Comparison of ENCODE assay signal across 8 cellular contexts in genomic region chr6:15690451-15690961, GRCh38. TPM values are rescaled to one million over a fixed set of nuclear protein-coding genes. Genes with fewer than 3 reads are reported as not detected.
DNase-seq lines count a peak whose midpoint lies in the region; ATAC-seq and TF ChIP-seq lines count a peak whose summit lies in the region.

No MANE protein-coding gene starts in this region.

- H3K27me3 ChIP-seq in spleen (replicated peaks in 1 of 7) = peaks cover 0 to 25% (median 0%) of the 10 kb centered on the region in 7 donors

- DNase-seq in NCI-H1417 (lab: John Stamatoyannopoulos, UW) (peak in 2 of 3 experiments; percentile 15 to 28), NCI-H1417 treated with DMSO at 0.1 percent for 48 hours (lab: John Stamatoyannopoulos, UW) (no peak), NCI-H2171 (lab: John Stamatoyannopoulos, UW) (peak; percentile 55), dermis microvascular lymphatic vessel endothelial cell (ENCODE audit: low read depth in 2 of 2) (peak; percentile 33 to 39), spleen (no peak), NCI-H1694 (lab: John Stamatoyannopoulos, UW) (no peak), RWPE1 (ENCODE audit: low spot score) (no peak)

- WGBS in spleen, 5 donors = 74 to 84% (median 79%) methylated on average over 3 of the region's 3 CpGs

- intact Hi-C loops in spleen (cut with DNase I; ENCODE audit: low total_unique reads) = loop anchor here (5.0 kb wide), 2 partner anchors 492 to 512 kb away; no protein-coding TSS in a partner anchor

- H3K27ac ChIP-seq in spleen = peak overlapping the region in 5 of 8 donors; percentile 24 to 48 (median 37)
- no peak overlapping the region for H3K27ac ChIP-seq in RWPE1

- no peaks in the 10 kb centered on the region for H3K9me3 ChIP-seq in spleen

- no peaks in the 10 kb centered on the region for H3K36me3 ChIP-seq in spleen

- no peak for TF ChIP-seq POLR2A in spleen (IDR thresholded peaks at IDR 0.05)

- TF ChIP-seq CTCF in spleen (IDR thresholded peaks at IDR 0.05 in 8 of 11, conservative IDR thresholded peaks at IDR 0.05 in 3 of 11) (no peak), RWPE1 (conservative IDR thresholded peaks at IDR 0.05; ENCODE audit: low read depth) (no peak)

- H3K4me1 ChIP-seq in spleen = peaks cover 7 to 26% (median 18%) of the 10 kb centered on the region in 6 donors

- H3K4me3 ChIP-seq in spleen = no peak overlapping the region

- CTCF ChIA-PET in RWPE1 (lab: Yijun Ruan, JAX) = interaction anchor here (3.3 kb wide), 1 partner anchor 493 kb away, joined by 29 read pairs; no protein-coding TSS in a partner anchor

- POLR2A ChIA-PET in RWPE1 (lab: Yijun Ruan, JAX; ENCODE audit: low non-redundant PET) = no interaction called here

- no peak for ATAC-seq in GM18517 (IDR thresholded peaks at IDR 0.05; ENCODE audit: unreplicated experiment)

RNA-seq across cellular contexts. Expression of gene DTNBP1, which starts 27.7 kb away (rescaled TPM):
- total RNA-seq in dermis microvascular lymphatic vessel endothelial cell (9.4 and 13.0 TPM in 2 replicates), spleen (10 to 100 TPM; 14.2 to 38.2 (median 35.3) TPM)
- polyA plus RNA-seq in spleen = 10 to 100 TPM; 21.1 to 42.2 (median 29.3) TPM

Comparison
In these comparisons a context has a peak if more than half of its experiments do, and no peak if none do; other contexts are left out.
1. DNase-seq: peak in NCI-H1417 (2 of 3), NCI-H2171 (single experiment) and dermis microvascular lymphatic vessel endothelial cell (2 of 2); none in NCI-H1417 treated with DMSO at 0.1 percent for 48 hours (single experiment), spleen (single experiment), NCI-H1694 (single experiment) and RWPE1 (single experiment).